Comparison of ENCODE assay signal across 22 cellular contexts in genomic region chr21:31915566-31915965, GRCh38.
DNase-seq lines count a peak whose midpoint lies in the region; TF ChIP-seq lines count a peak whose summit lies in the region.
"Had no signal": no experiment of that assay in that cellular context is flagged by ENCODE, and none has a peak within 500 bp of the region (broad histone marks: within the 10 kb centered on the region; RNA-seq: fewer than 3 reads in every experiment).

No MANE protein-coding gene starts in this region.

- DNase-seq in NCI-H345 (lab: John Stamatoyannopoulos, UW) (peak; percentile 28), NCI-H345 treated with DMSO at 0.1 percent for 48 hours (lab: John Stamatoyannopoulos, UW; ENCODE audit: unreplicated experiment) (no peak), DMS53 (lab: John Stamatoyannopoulos, UW) (peak; percentile 65), NCI-H82 (lab: John Stamatoyannopoulos, UW) (peak; percentile 83), nephron progenitor cell (no peak), NCI-H2107 treated with DMSO at 0.1 percent for 48 hours (lab: John Stamatoyannopoulos, UW; ENCODE audit: unreplicated experiment) (no peak), retina (no peak)
- DNase-seq: AML-193; C1 segment of cervical spinal cord; CD8-positive, alpha-beta T cell; EL; GF-D8; MV-4-11; NCI-H1930; NCI-H2171 treated with DMSO at 0.1 percent for 48 hours; NCI-H524; PC-9; RPMI8226; SHP77; SW 1271; T-helper 17 cell had no signal

- peaks cover 63% of the 10 kb centered on the region for H3K9me3 Mint-ChIP-seq in nephron progenitor cell
- H3K9me3 Mint-ChIP-seq: CD8-positive, alpha-beta T cell; IgD-negative memory B cell had no signal

- H3K27me3 Mint-ChIP-seq in nephron progenitor cell (ENCODE audit: low read depth, poor library complexity): no peaks in the 10 kb centered on the region

- H3K4me3 Mint-ChIP-seq in nephron progenitor cell: no peak overlapping the region
- H3K4me3 Mint-ChIP-seq: CD8-positive, alpha-beta T cell; IgD-negative memory B cell; T-helper 17 cell had no signal

- peaks cover 79% of the 10 kb centered on the region for H3K4me1 Mint-ChIP-seq in nephron progenitor cell
- H3K4me1 Mint-ChIP-seq: IgD-negative memory B cell, T-helper 17 cell had no signal

- peaks cover 85% of the 10 kb centered on the region for H3K36me3 Mint-ChIP-seq in nephron progenitor cell (ENCODE audit: low read depth)
- H3K36me3 Mint-ChIP-seq: CD8-positive, alpha-beta T cell; IgD-negative memory B cell had no signal

- H3K27ac Mint-ChIP-seq in nephron progenitor cell: peak overlapping the region; percentile 25
- H3K27ac Mint-ChIP-seq: CD8-positive, alpha-beta T cell; T-helper 17 cell had no signal

- TF ChIP-seq CTCF in nephron progenitor cell (IDR thresholded peaks at IDR 0.05): no peak

Comparison
In these comparisons a context has a peak if more than half of its experiments do, and no peak if none do; other contexts are left out.
1. DNase-seq: peak in NCI-H345 (single experiment), DMS53 (single experiment) and NCI-H82 (single experiment); none in NCI-H345 treated with DMSO at 0.1 percent for 48 hours (single experiment), nephron progenitor cell (single experiment), NCI-H2107 treated with DMSO at 0.1 percent for 48 hours (single experiment) and retina (single experiment).